1 cellular context compared by ENCODE assay signal in the genomic region with DNA sequence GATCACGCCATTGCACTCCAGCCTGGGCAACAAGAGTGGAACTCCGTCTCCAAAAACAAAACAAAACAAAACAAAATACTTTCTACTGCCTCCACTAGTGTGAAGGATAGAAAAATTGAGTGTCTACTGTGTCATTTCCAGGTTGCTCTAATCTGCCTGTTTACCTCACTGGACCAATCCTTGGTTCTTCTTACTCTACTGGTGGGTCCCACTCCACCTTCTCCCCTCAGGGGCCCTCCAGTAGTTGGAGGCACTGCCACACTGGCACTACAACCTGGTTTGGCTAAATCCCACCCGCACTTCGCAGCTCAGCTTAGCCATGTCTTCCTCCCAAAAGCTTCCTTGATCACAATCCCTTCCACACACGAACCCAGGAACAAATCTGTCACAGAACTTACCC.
TF ChIP-seq lines count a peak whose summit lies in the region.

No MANE protein-coding gene starts in this region.

TF ChIP-seq in GM23338, 12 proteins besides CTCF, POLR2A, EP300 and RAD21:
- TF ChIP-seq CREB1 (CRISPR knock-in tag; IDR thresholded peaks at IDR 0.05; ENCODE audit: low read depth) = no peak
- TF ChIP-seq, protein P1, sequence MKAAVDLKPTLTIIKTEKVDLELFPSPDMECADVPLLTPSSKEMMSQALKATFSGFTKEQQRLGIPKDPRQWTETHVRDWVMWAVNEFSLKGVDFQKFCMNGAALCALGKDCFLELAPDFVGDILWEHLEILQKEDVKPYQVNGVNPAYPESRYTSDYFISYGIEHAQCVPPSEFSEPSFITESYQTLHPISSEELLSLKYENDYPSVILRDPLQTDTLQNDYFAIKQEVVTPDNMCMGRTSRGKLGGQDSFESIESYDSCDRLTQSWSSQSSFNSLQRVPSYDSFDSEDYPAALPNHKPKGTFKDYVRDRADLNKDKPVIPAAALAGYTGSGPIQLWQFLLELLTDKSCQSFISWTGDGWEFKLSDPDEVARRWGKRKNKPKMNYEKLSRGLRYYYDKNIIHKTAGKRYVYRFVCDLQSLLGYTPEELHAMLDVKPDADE (IDR thresholded peaks at IDR 0.05) = no peak
- TF ChIP-seq STAT1 (IDR thresholded peaks at IDR 0.05; ENCODE audit: unreplicated experiment) = no peak
- no peak for TF ChIP-seq ZNF114 (CRISPR knock-in tag; IDR thresholded peaks at IDR 0.05)
- no peak for TF ChIP-seq JUNB (IDR thresholded peaks at IDR 0.05; ENCODE audit: unreplicated experiment)
- no peak for TF ChIP-seq ZNF331 (CRISPR knock-in tag; IDR thresholded peaks at IDR 0.05; ENCODE audit: low read depth)
- TF ChIP-seq POLR2AphosphoS5 (IDR thresholded peaks at IDR 0.05; ENCODE audit: low read depth) = no peak
- TF ChIP-seq, protein P2, sequence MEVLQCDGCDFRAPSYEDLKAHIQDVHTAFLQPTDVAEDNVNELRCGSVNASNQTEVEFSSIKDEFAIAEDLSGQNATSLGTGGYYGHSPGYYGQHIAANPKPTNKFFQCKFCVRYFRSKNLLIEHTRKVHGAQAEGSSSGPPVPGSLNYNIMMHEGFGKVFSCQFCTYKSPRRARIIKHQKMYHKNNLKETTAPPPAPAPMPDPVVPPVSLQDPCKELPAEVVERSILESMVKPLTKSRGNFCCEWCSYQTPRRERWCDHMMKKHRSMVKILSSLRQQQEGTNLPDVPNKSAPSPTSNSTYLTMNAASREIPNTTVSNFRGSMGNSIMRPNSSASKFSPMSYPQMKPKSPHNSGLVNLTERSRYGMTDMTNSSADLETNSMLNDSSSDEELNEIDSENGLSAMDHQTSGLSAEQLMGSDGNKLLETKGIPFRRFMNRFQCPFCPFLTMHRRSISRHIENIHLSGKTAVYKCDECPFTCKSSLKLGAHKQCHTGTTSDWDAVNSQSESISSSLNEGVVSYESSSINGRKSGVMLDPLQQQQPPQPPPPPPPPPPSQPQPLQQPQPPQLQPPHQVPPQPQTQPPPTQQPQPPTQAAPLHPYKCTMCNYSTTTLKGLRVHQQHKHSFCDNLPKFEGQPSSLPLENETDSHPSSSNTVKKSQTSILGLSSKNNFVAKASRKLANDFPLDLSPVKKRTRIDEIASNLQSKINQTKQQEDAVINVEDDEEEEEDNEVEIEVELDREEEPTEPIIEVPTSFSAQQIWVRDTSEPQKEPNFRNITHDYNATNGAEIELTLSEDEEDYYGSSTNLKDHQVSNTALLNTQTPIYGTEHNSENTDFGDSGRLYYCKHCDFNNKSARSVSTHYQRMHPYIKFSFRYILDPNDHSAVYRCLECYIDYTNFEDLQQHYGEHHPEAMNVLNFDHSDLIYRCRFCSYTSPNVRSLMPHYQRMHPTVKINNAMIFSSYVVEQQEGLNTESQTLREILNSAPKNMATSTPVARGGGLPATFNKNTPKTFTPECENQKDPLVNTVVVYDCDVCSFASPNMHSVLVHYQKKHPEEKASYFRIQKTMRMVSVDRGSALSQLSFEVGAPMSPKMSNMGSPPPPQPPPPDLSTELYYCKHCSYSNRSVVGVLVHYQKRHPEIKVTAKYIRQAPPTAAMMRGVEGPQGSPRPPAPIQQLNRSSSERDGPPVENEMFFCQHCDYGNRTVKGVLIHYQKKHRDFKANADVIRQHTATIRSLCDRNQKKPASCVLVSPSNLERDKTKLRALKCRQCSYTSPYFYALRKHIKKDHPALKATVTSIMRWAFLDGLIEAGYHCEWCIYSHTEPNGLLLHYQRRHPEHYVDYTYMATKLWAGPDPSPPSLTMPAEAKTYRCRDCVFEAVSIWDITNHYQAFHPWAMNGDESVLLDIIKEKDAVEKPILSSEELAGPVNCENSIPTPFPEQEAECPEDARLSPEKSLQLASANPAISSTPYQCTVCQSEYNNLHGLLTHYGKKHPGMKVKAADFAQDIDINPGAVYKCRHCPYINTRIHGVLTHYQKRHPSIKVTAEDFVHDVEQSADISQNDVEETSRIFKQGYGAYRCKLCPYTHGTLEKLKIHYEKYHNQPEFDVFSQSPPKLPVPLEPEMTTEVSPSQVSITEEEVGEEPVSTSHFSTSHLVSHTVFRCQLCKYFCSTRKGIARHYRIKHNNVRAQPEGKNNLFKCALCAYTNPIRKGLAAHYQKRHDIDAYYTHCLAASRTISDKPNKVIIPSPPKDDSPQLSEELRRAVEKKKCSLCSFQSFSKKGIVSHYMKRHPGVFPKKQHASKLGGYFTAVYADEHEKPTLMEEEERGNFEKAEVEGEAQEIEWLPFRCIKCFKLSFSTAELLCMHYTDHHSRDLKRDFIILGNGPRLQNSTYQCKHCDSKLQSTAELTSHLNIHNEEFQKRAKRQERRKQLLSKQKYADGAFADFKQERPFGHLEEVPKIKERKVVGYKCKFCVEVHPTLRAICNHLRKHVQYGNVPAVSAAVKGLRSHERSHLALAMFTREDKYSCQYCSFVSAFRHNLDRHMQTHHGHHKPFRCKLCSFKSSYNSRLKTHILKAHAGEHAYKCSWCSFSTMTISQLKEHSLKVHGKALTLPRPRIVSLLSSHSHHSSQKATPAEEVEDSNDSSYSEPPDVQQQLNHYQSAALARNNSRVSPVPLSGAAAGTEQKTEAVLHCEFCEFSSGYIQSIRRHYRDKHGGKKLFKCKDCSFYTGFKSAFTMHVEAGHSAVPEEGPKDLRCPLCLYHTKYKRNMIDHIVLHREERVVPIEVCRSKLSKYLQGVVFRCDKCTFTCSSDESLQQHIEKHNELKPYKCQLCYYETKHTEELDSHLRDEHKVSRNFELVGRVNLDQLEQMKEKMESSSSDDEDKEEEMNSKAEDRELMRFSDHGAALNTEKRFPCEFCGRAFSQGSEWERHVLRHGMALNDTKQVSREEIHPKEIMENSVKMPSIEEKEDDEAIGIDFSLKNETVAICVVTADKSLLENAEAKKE (CRISPR knock-in tag; IDR thresholded peaks at IDR 0.05) = no peak
- no peak for TF ChIP-seq EZH2 (IDR thresholded peaks at IDR 0.05; ENCODE audit: low read depth, unreplicated experiment)
- no peak for TF ChIP-seq NANOG (IDR thresholded peaks at IDR 0.05; ENCODE audit: borderline replicate concordance)
- TF ChIP-seq, protein P3, sequence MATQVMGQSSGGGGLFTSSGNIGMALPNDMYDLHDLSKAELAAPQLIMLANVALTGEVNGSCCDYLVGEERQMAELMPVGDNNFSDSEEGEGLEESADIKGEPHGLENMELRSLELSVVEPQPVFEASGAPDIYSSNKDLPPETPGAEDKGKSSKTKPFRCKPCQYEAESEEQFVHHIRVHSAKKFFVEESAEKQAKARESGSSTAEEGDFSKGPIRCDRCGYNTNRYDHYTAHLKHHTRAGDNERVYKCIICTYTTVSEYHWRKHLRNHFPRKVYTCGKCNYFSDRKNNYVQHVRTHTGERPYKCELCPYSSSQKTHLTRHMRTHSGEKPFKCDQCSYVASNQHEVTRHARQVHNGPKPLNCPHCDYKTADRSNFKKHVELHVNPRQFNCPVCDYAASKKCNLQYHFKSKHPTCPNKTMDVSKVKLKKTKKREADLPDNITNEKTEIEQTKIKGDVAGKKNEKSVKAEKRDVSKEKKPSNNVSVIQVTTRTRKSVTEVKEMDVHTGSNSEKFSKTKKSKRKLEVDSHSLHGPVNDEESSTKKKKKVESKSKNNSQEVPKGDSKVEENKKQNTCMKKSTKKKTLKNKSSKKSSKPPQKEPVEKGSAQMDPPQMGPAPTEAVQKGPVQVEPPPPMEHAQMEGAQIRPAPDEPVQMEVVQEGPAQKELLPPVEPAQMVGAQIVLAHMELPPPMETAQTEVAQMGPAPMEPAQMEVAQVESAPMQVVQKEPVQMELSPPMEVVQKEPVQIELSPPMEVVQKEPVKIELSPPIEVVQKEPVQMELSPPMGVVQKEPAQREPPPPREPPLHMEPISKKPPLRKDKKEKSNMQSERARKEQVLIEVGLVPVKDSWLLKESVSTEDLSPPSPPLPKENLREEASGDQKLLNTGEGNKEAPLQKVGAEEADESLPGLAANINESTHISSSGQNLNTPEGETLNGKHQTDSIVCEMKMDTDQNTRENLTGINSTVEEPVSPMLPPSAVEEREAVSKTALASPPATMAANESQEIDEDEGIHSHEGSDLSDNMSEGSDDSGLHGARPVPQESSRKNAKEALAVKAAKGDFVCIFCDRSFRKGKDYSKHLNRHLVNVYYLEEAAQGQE (IDR thresholded peaks at IDR 0.05; ENCODE audit: unreplicated experiment) = no peak
